Comparison of ENCODE assay signal across 18 cellular contexts in genomic region chr2:2940702-2941655, GRCh38.
"Had no signal": no experiment of that assay in that cellular context is flagged by ENCODE, and none has a peak within 500 bp of the region (broad histone marks: within the 10 kb centered on the region; RNA-seq: fewer than 3 reads in every experiment).

No MANE protein-coding gene starts in this region.

- H3K36me3 ChIP-seq: lower lobe of right lung, neutrophil, upper lobe of right lung had no signal

- ATAC-seq: left cardiac atrium; lower lobe of right lung; naive thymus-derived CD8-positive, alpha-beta T cell; upper lobe of right lung had no signal

- H3K27me3 ChIP-seq: neutrophil, upper lobe of right lung had no signal

- DNase-seq: activated CD4-positive, alpha-beta T cell treated with anti-CD3 and anti-CD28 coated beads for 1 hour; activated CD4-positive, alpha-beta T cell treated with anti-CD3 and anti-CD28 coated beads, Interleukin-2, amount 50 U/mL, for 48 hours; activated gamma-delta T cell treated with Interleukin-2 at 50 U/mL for 16 hours; activated naive CD8-positive, alpha-beta T cell treated with anti-CD3 and anti-CD28 coated beads for 36 hours; activated T-cell treated with anti-CD3 and anti-CD28 coated beads for 4 hours; amniotic stem cell; effector CD8-positive, alpha-beta T cell; left cardiac atrium; lower lobe of right lung; naive thymus-derived CD8-positive, alpha-beta T cell; stimulated activated CD4-positive, alpha-beta T cell treated with anti-CD3 and anti-CD28 coated beads, Interleukin-12 subunit alpha, Interleukin-12 subunit beta, amount 100 ng/mL, for 4 hours; stimulated activated CD4-positive, alpha-beta T cell treated with anti-CD3 and anti-CD28 coated beads, Interleukin-1b, Interleukin-23, amount 100 ng/mL, for 48 hours; stimulated activated CD8-positive, alpha-beta memory T cell treated with anti-CD3 and anti-CD28 coated beads, Interleukin-4, amount 100 ng/mL, for 48 hours; stimulated activated naive CD4-positive, alpha-beta T cell; T1000; upper lobe of right lung had no signal

- H3K27ac ChIP-seq: lower lobe of right lung, neutrophil, upper lobe of right lung had no signal

- H3K4me3 ChIP-seq: lower lobe of right lung, upper lobe of right lung had no signal

- H3K27ac Mint-ChIP-seq: activated naive CD8-positive, alpha-beta T cell treated with anti-CD3 and anti-CD28 coated beads for 36 hours; activated T-helper 1 cell treated with anti-CD3 and anti-CD28 coated beads, Interleukin-12 subunit alpha, Interleukin-12 subunit beta, Interleukin-2, Interleukin-4 antibody, amounts not matched to agents 30 ng/mL and 10 ng/mL and 1 ng/mL, durations not matched to agents 14 hours and 24 hours and 36 hours had no signal

- H3K9me3 ChIP-seq: lower lobe of right lung, neutrophil, upper lobe of right lung had no signal

- H3K4me1 ChIP-seq: lower lobe of right lung, upper lobe of right lung had no signal
